In genomic region chr3:9682123-9682522, GRCh38 we compare ENCODE assay signal across 24 cellular contexts. TPM values are rescaled to one million over a fixed set of nuclear protein-coding genes. Genes with fewer than 3 reads are reported as not detected.
"Had no signal": no experiment of that assay in that cellular context is flagged by ENCODE, and none has a peak within 500 bp of the region (broad histone marks: within the 10 kb centered on the region; RNA-seq: fewer than 3 reads in every experiment).

No MANE protein-coding gene starts in this region.

- H3K27me3 ChIP-seq: gastrocnemius medialis, SJCRH30, spleen, thyroid gland had no signal

- H3K9me3 Mint-ChIP-seq: activated naive CD4-positive, alpha-beta T cell treated with anti-CD3 and anti-CD28 coated beads, Interleukin-2, amount 50 U/mL, for 72 hours; activated T-helper 17 cell treated with anti-CD3 and anti-CD28 coated beads, Interleukin-2, amount 50 U/mL, for 72 hours; dendritic cell treated with granulocyte-macrophage colony-stimulating factor and Interleukin-4, amounts not matched to agents 40 ng/mL and 50 ng/mL, for 4 days; natural killer cell; T-cell; T-helper 2 cell treated with Interferon-gamma antibody and Interleukin-4, amounts not matched to agents 5 μg/mL and 100 μg/mL, for 36 hours had no signal

- H3K4me1 Mint-ChIP-seq: activated T-helper 17 cell treated with anti-CD3 and anti-CD28 coated beads, Interleukin-2, amount 50 U/mL, for 72 hours; T-cell had no signal

- H3K4me1 ChIP-seq: gastrocnemius medialis, SJCRH30, thyroid gland had no signal

- H3K4me3 ChIP-seq: gastrocnemius medialis, SJCRH30, spleen, thyroid gland had no signal

- ATAC-seq: activated CD8-positive, alpha-beta T cell treated with anti-CD3 and anti-CD28 coated beads, Interleukin-2, amount 10 ng/mL, durations not matched to agents 7 days and 5 days; activated naive CD4-positive, alpha-beta T cell treated with anti-CD3 and anti-CD28 coated beads, Interleukin-2, amount 50 U/mL, for 72 hours; activated T-helper 17 cell treated with anti-CD3 and anti-CD28 coated beads, Interleukin-2, amount 50 U/mL, for 72 hours; esophagus mucosa; gastrocnemius medialis; natural killer cell; stimulated activated naive CD8-positive, alpha-beta T cell treated with anti-CD3 and anti-CD28 coated beads, Interleukin-15, Interleukin-2, amounts not matched to agents 100 U/mL and 50 U/mL, for 24 hours; T-cell had no signal

- H3K4me3 Mint-ChIP-seq: activated CD8-positive, alpha-beta T cell treated with anti-CD3 and anti-CD28 coated beads, Interleukin-2, amount 10 ng/mL, durations not matched to agents 7 days and 5 days; activated T-helper 17 cell treated with anti-CD3 and anti-CD28 coated beads, Interleukin-2, amount 50 U/mL, for 72 hours; dendritic cell treated with granulocyte-macrophage colony-stimulating factor and Interleukin-4, amounts not matched to agents 40 ng/mL and 50 ng/mL, for 4 days; natural killer cell; T-cell; T-helper 2 cell treated with Interferon-gamma antibody and Interleukin-4, amounts not matched to agents 5 μg/mL and 100 μg/mL, for 36 hours had no signal

- H3K27me3 Mint-ChIP-seq: activated T-helper 17 cell treated with anti-CD3 and anti-CD28 coated beads, Interleukin-2, amount 50 U/mL, for 72 hours; dendritic cell treated with granulocyte-macrophage colony-stimulating factor and Interleukin-4, amounts not matched to agents 40 ng/mL and 50 ng/mL, for 4 days; T-cell had no signal

- DNase-seq: activated CD4-positive, alpha-beta T cell treated with anti-CD3 and anti-CD28 coated beads for 1 hour; activated CD4-positive, alpha-beta T cell treated with anti-CD3 and anti-CD28 coated beads, Interleukin-2, amount 50 U/mL, for 1 hour; activated CD8-positive, alpha-beta T cell treated with anti-CD3 and anti-CD28 coated beads, Interleukin-2, amount 10 ng/mL, durations not matched to agents 7 days and 5 days; effector memory CD4-positive, alpha-beta T cell; gastrocnemius medialis; islet precursor cell; midbrain; natural killer cell; SJCRH30; spleen; stimulated activated CD4-positive, alpha-beta T cell treated with anti-CD3 and anti-CD28 coated beads, Interleukin-4, amount 100 ng/mL, for 24 hours; stimulated activated naive CD8-positive, alpha-beta T cell treated with anti-CD3 and anti-CD28 coated beads, Interleukin-15, Interleukin-2, amounts not matched to agents 100 U/mL and 50 U/mL, for 24 hours; T-cell; thyroid gland had no signal

- H3K9me3 ChIP-seq: gastrocnemius medialis, SJCRH30, spleen, thyroid gland had no signal

- H3K27ac Mint-ChIP-seq: activated CD8-positive, alpha-beta T cell treated with anti-CD3 and anti-CD28 coated beads, Interleukin-2, amount 10 ng/mL, durations not matched to agents 7 days and 5 days; activated naive CD4-positive, alpha-beta T cell treated with anti-CD3 and anti-CD28 coated beads, Interleukin-2, amount 50 U/mL, for 72 hours; activated T-helper 17 cell treated with anti-CD3 and anti-CD28 coated beads, Interleukin-2, amount 50 U/mL, for 72 hours; dendritic cell treated with granulocyte-macrophage colony-stimulating factor and Interleukin-4, amounts not matched to agents 40 ng/mL and 50 ng/mL, for 4 days; T-cell; T-helper 2 cell treated with Interferon-gamma antibody and Interleukin-4, amounts not matched to agents 5 μg/mL and 100 μg/mL, for 36 hours had no signal

- H3K27ac ChIP-seq: gastrocnemius medialis, parathyroid adenoma, SJCRH30, spleen, thyroid gland had no signal

RNA-seq across cellular contexts. Expression of gene CPNE9, which starts 21.5 kb away (rescaled TPM):
- total RNA-seq: activated CD8-positive, alpha-beta T cell treated with anti-CD3 and anti-CD28 coated beads, Interleukin-2, amount 10 ng/mL, durations not matched to agents 7 days and 5 days; bronchial epithelial cell; endothelial cell of umbilical vein; esophagus mucosa; gastrocnemius medialis; left colon; lung microvascular endothelial cell; thyroid gland had no signal
- polyA plus RNA-seq: endothelial cell of umbilical vein had no signal
